In genomic region chr14:92633274-92633616, GRCh38 we compare ENCODE assay signal across 1 cellular context.
TF ChIP-seq lines count a peak whose summit lies in the region.

No MANE protein-coding gene starts in this region.

TF ChIP-seq in GM12878, 131 proteins besides CTCF, POLR2A, EP300 and RAD21 (continued from another document):
- TF ChIP-seq RELA (IDR thresholded peaks at IDR 0.05; ENCODE audit: borderline replicate concordance, partially characterized antibody) (no peak), CHD4 (IDR thresholded peaks at IDR 0.05) (no peak)
TF ChIP-seq in GM12878: peak in this region for 0.
